In genomic region chrX:101564651-101565050, GRCh38 we compare ENCODE assay signal across 25 cellular contexts. TPM values are rescaled to one million over a fixed set of nuclear protein-coding genes. Genes with fewer than 3 reads are reported as not detected.
"Had no signal": no experiment of that assay in that cellular context is flagged by ENCODE, and none has a peak within 500 bp of the region (broad histone marks: within the 10 kb centered on the region; RNA-seq: fewer than 3 reads in every experiment).

No MANE protein-coding gene starts in this region.

- H3K9me3 Mint-ChIP-seq: natural killer cell treated with Interleukin-12 subunit alpha and Interleukin-12 subunit beta and Interleukin-15 and Interleukin-18, amount 100 ng/mL, for 72 hours; stimulated activated effector memory CD8-positive, alpha-beta T cell treated with anti-CD3 and anti-CD28 coated beads, Interleukin-12 subunit alpha, Interleukin-12 subunit beta, amount 100 ng/mL, for 72 hours; type B pancreatic cell had no signal

- H3K36me3 Mint-ChIP-seq: immature natural killer cell; memory B cell; naive B cell; stimulated activated effector memory CD8-positive, alpha-beta T cell treated with anti-CD3 and anti-CD28 coated beads, Interleukin-12 subunit alpha, Interleukin-12 subunit beta, amount 100 ng/mL, for 72 hours; type B pancreatic cell had no signal

- H3K4me1 Mint-ChIP-seq: immature natural killer cell; memory B cell; naive B cell; neural crest cell; stimulated activated effector memory CD8-positive, alpha-beta T cell treated with anti-CD3 and anti-CD28 coated beads, Interleukin-12 subunit alpha, Interleukin-12 subunit beta, amount 100 ng/mL, for 72 hours had no signal

- H3K27me3 Mint-ChIP-seq: type B pancreatic cell had no signal

- FAIRE-seq: colon, pancreas had no signal

- H3K27me3 ChIP-seq: neutrophil, thyroid gland had no signal

- ATAC-seq: heart right ventricle; natural killer cell treated with Interleukin-12 subunit alpha and Interleukin-12 subunit beta and Interleukin-15 and Interleukin-18, amount 100 ng/mL, for 72 hours; pancreas; sciatic nerve; stimulated activated effector memory CD8-positive, alpha-beta T cell treated with anti-CD3 and anti-CD28 coated beads, Interleukin-12 subunit alpha, Interleukin-12 subunit beta, amount 100 ng/mL, for 72 hours had no signal

- H3K4me1 ChIP-seq: heart right ventricle, pancreas, stomach, thyroid gland had no signal

- H3K27ac ChIP-seq: dorsolateral prefrontal cortex, heart right ventricle, neutrophil, pancreas, stomach, thyroid gland had no signal

- H3K9me3 ChIP-seq: heart right ventricle, neutrophil, pancreas, stomach, thyroid gland had no signal

- H3K4me3 ChIP-seq: dorsolateral prefrontal cortex, heart right ventricle, lung, pancreas, stomach, thyroid gland had no signal

- H3K27ac Mint-ChIP-seq: immature natural killer cell; memory B cell; naive B cell; natural killer cell treated with Interleukin-12 subunit alpha and Interleukin-12 subunit beta and Interleukin-15 and Interleukin-18, amount 100 ng/mL, for 72 hours; stimulated activated effector memory CD8-positive, alpha-beta T cell treated with anti-CD3 and anti-CD28 coated beads, Interleukin-12 subunit alpha, Interleukin-12 subunit beta, amount 100 ng/mL, for 72 hours; type B pancreatic cell had no signal

- DNase-seq: central memory CD4-positive, alpha-beta T cell; dorsolateral prefrontal cortex; effector CD4-positive, alpha-beta T cell; foreskin melanocyte; glutamatergic neuron; heart right ventricle; hypothalamus; immature natural killer cell; naive B cell; pancreas; retina; stimulated activated CD4-positive, alpha-beta T cell treated with anti-CD3 and anti-CD28 coated beads, Interleukin-2, amount 100 ng/mL, for 24 hours; stimulated activated CD4-positive, alpha-beta T cell treated with anti-CD3 and anti-CD28 coated beads, Interleukin-4, amount 100 ng/mL, for 24 hours; stimulated activated naive CD4-positive, alpha-beta T cell treated with Interleukin-2 at 50 U/mL for 16 hours; stomach; thyroid gland had no signal

- H3K36me3 ChIP-seq: heart right ventricle, neutrophil, pancreas, stomach, thyroid gland had no signal

- H3K4me3 Mint-ChIP-seq: immature natural killer cell; memory B cell; naive B cell; natural killer cell treated with Interleukin-12 subunit alpha and Interleukin-12 subunit beta and Interleukin-15 and Interleukin-18, amount 100 ng/mL, for 72 hours; neural crest cell; stimulated activated effector memory CD8-positive, alpha-beta T cell treated with anti-CD3 and anti-CD28 coated beads, Interleukin-12 subunit alpha, Interleukin-12 subunit beta, amount 100 ng/mL, for 72 hours; type B pancreatic cell had no signal

RNA-seq across cellular contexts. Expression of gene ARMCX1, which starts 14.3 kb away (rescaled TPM):
- total RNA-seq: natural killer cell treated with Interleukin-12 subunit alpha and Interleukin-12 subunit beta and Interleukin-15 and Interleukin-18, amount 100 ng/mL, for 72 hours had no signal
